Comparison of ENCODE assay signal across 10 cellular contexts in the genomic region with DNA sequence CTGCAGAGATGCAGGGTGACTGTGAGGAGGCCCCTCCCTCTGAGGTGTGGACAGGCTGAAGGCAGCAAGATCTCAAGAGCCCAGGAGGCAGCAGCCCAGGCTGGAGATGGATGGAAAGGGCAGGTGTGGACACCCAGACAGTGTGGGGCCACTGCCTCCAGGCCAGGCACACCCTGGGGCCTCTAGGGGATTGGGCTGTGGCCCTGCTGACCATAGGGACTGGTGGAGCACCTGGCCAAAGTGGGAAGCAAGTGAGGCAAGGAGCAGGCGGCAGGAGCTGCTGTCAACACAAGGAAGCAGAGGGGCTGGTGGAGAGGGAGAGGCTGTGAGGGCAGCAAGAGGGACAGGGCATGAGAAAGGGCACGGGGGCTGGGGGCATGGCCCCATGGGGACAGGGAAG. TPM values are rescaled to one million over a fixed set of nuclear protein-coding genes. Genes with fewer than 3 reads are reported as not detected.
DNase-seq lines count a peak whose midpoint lies in the region; ATAC-seq, FAIRE-seq and TF ChIP-seq lines count a peak whose summit lies in the region.
"Had no signal": no experiment of that assay in that cellular context is flagged by ENCODE, and none has a peak within 500 bp of the region (broad histone marks: within the 10 kb centered on the region; RNA-seq: fewer than 3 reads in every experiment).

No MANE protein-coding gene starts in this region.

- H3K4me1 ChIP-seq in keratinocyte (ENCODE audit: control insufficient read depth, extremely low read depth, insufficient read depth, low read length) = peaks cover 12% of the 10 kb centered on the region
- peaks cover 0 to 23% (median 18%) of the 10 kb centered on the region in 5 donors for H3K4me1 ChIP-seq in subcutaneous abdominal adipose tissue (ENCODE audit: control insufficient read depth in 5 of 5, insufficient read depth in 5 of 5, low read length in 5 of 5)

- peak overlapping the region; percentile 91 for H3K27ac Mint-ChIP-seq in activated CD4-positive, alpha-beta T cell treated with anti-CD3 and anti-CD28 coated beads, Interleukin-2, amount 10 ng/mL, durations not matched to agents 7 days and 5 days
- H3K27ac Mint-ChIP-seq in activated CD8-positive, alpha-beta T cell treated with anti-CD3 and anti-CD28 coated beads for 36 hours = peak overlapping the region; percentile 79

- no peak overlapping the region for H3K27ac ChIP-seq in keratinocyte (ENCODE audit: control insufficient read depth, insufficient read depth, low read length)
- no peak overlapping the region for H3K27ac ChIP-seq in subcutaneous abdominal adipose tissue (ENCODE audit: low read depth, low read length)

- no peak for DNase-seq in activated CD4-positive, alpha-beta T cell treated with anti-CD3 and anti-CD28 coated beads, Interleukin-2, amount 10 ng/mL, durations not matched to agents 7 days and 5 days
- DNase-seq in activated CD4-positive, alpha-beta T cell treated with anti-CD3 and anti-CD28 coated beads, Interleukin-2, amount 50 U/mL, for 4 hours = no peak
- DNase-seq in activated CD8-positive, alpha-beta T cell treated with anti-CD3 and anti-CD28 coated beads for 36 hours = no peak
- DNase-seq in keratinocyte (ENCODE audit: low read depth, low spot score) (no peak), GM12892 (ENCODE audit: insufficient read length) (no peak), D721Med (ENCODE audit: insufficient read length, low spot score) (no peak), LoVo (ENCODE audit: low spot score) (no peak)
- DNase-seq: left colon had no signal

- peaks cover 22% of the 10 kb centered on the region for H3K4me1 Mint-ChIP-seq in activated CD4-positive, alpha-beta T cell treated with anti-CD3 and anti-CD28 coated beads, Interleukin-2, amount 10 ng/mL, durations not matched to agents 7 days and 5 days
- H3K4me1 Mint-ChIP-seq in activated CD8-positive, alpha-beta T cell treated with anti-CD3 and anti-CD28 coated beads for 36 hours (ENCODE audit: low read depth) = peaks cover 31% of the 10 kb centered on the region

- peaks cover 11% of the 10 kb centered on the region for H3K27me3 Mint-ChIP-seq in activated CD4-positive, alpha-beta T cell treated with anti-CD3 and anti-CD28 coated beads, Interleukin-2, amount 10 ng/mL, durations not matched to agents 7 days and 5 days
- H3K27me3 Mint-ChIP-seq in activated CD8-positive, alpha-beta T cell treated with anti-CD3 and anti-CD28 coated beads for 36 hours = no peaks in the 10 kb centered on the region

- H3K79me2 ChIP-seq in keratinocyte (ENCODE audit: control insufficient read depth, insufficient read depth, low read length) = no peaks in the 10 kb centered on the region

- H3K9ac ChIP-seq in keratinocyte (ENCODE audit: control insufficient read depth, extremely low read depth, insufficient read depth, low read length) (no peak overlapping the region), subcutaneous abdominal adipose tissue (ENCODE audit: low read length in 5 of 5) (peak overlapping the region in 2 of 5 donors; percentile 26 to 28)

- H3K4me3 ChIP-seq in keratinocyte (ENCODE audit: control insufficient read depth in 2 of 3, extremely low read depth in 1 of 3, insufficient read depth in 2 of 3, low read depth in 1 of 3, low read length in 3 of 3) (no peak overlapping the region), subcutaneous abdominal adipose tissue (ENCODE audit: low read depth in 1 of 5, low read length in 5 of 5) (peak overlapping the region in 3 of 5 donors; percentile 39 to 56 (median 46))
- H3K4me3 ChIP-seq: K562 had no signal

- H3K4me2 ChIP-seq in keratinocyte (ENCODE audit: control insufficient read depth, extremely low read depth, insufficient read depth, low read depth, low read length) = peak overlapping the region; percentile 89

- peaks cover 12% of the 10 kb centered on the region for H3K9me3 Mint-ChIP-seq in activated CD4-positive, alpha-beta T cell treated with anti-CD3 and anti-CD28 coated beads, Interleukin-2, amount 10 ng/mL, durations not matched to agents 7 days and 5 days
- H3K9me3 Mint-ChIP-seq in activated CD8-positive, alpha-beta T cell treated with anti-CD3 and anti-CD28 coated beads for 36 hours = peaks cover 11% of the 10 kb centered on the region

- peaks cover 3% of the 10 kb centered on the region for H3K36me3 Mint-ChIP-seq in activated CD4-positive, alpha-beta T cell treated with anti-CD3 and anti-CD28 coated beads, Interleukin-2, amount 10 ng/mL, durations not matched to agents 7 days and 5 days (ENCODE audit: low read depth)
- peaks cover 5% of the 10 kb centered on the region for H3K36me3 Mint-ChIP-seq in activated CD8-positive, alpha-beta T cell treated with anti-CD3 and anti-CD28 coated beads for 36 hours (ENCODE audit: low read depth)

- intact Hi-C loops in activated CD8-positive, alpha-beta T cell treated with anti-CD3 and anti-CD28 coated beads for 36 hours (cut with micrococcal nuclease) = no loop called here

- H3K9me3 ChIP-seq in keratinocyte (ENCODE audit: control insufficient read depth, low read depth, low read length) (no peaks in the 10 kb centered on the region), subcutaneous abdominal adipose tissue (ENCODE audit: control insufficient read depth in 5 of 5, low read length in 5 of 5) (peaks cover 0 to 11% (median 4%) of the 10 kb centered on the region in 5 donors)

- H3K36me3 ChIP-seq in keratinocyte (ENCODE audit: control insufficient read depth in 2 of 2, extremely low read depth in 1 of 2, insufficient read depth in 2 of 2, low read length in 2 of 2) (no peaks in the 10 kb centered on the region), subcutaneous abdominal adipose tissue (ENCODE audit: control insufficient read depth in 5 of 5, insufficient read depth in 5 of 5, low read length in 5 of 5) (peaks cover 0 to 8% (median 2%) of the 10 kb centered on the region in 5 donors)

- no peak overlapping the region for H2AFZ ChIP-seq in keratinocyte (ENCODE audit: control insufficient read depth, low read length)

- H3K9me1 ChIP-seq in keratinocyte (ENCODE audit: control insufficient read depth, extremely low read depth, insufficient read depth, low read length) = no peaks in the 10 kb centered on the region

- ATAC-seq in activated CD8-positive, alpha-beta T cell treated with anti-CD3 and anti-CD28 coated beads for 36 hours = no peak
- ATAC-seq: K562 had no signal

- CTCF ChIA-PET in activated CD4-positive, alpha-beta T cell treated with anti-CD3 and anti-CD28 coated beads, Interleukin-2, amount 10 ng/mL, durations not matched to agents 7 days and 5 days (lab: Charles Lee) = interaction anchor here (1.0 kb wide), 1 partner anchor 13 kb away, joined by 3 read pairs; no protein-coding TSS in a partner anchor
- CTCF ChIA-PET in activated CD8-positive, alpha-beta T cell treated with anti-CD3 and anti-CD28 coated beads for 36 hours (lab: Charles Lee) = interaction anchor here (1.5 to 1.6 kb wide), 2 partner anchors 13 to 26 kb away, joined by 5 to 8 read pairs; no protein-coding TSS in a partner anchor

- no peak for TF ChIP-seq POLR2A in GM12892 (IDR thresholded peaks at IDR 0.05; ENCODE audit: low read depth, low read length)

- H3K27me3 ChIP-seq in keratinocyte (ENCODE audit: control insufficient read depth, extremely low read depth, insufficient read depth, low read length) (peaks cover 22% of the 10 kb centered on the region), subcutaneous abdominal adipose tissue (ENCODE audit: control insufficient read depth in 5 of 5, insufficient read depth in 4 of 5, low read length in 5 of 5) (no peaks in the 10 kb centered on the region)

- H3K4me3 Mint-ChIP-seq in activated CD4-positive, alpha-beta T cell treated with anti-CD3 and anti-CD28 coated beads, Interleukin-2, amount 10 ng/mL, durations not matched to agents 7 days and 5 days = no peak overlapping the region
- H3K4me3 Mint-ChIP-seq in activated CD8-positive, alpha-beta T cell treated with anti-CD3 and anti-CD28 coated beads for 36 hours = no peak overlapping the region

- FAIRE-seq in keratinocyte (lab: Jason Lieb, UNC) (no peak), GM12892 (lab: Jason Lieb, UNC) (no peak), D721Med (lab: Jason Lieb, UNC) (no peak)
- FAIRE-seq: K562 had no signal

- no peaks in the 10 kb centered on the region for H4K20me1 ChIP-seq in keratinocyte (ENCODE audit: control insufficient read depth, extremely low read depth, insufficient read depth, low read length)

- no peak for TF ChIP-seq CTCF in activated CD8-positive, alpha-beta T cell treated with anti-CD3 and anti-CD28 coated beads for 36 hours (IDR thresholded peaks at IDR 0.05)
- TF ChIP-seq CTCF in keratinocyte (optimal IDR thresholded peaks at IDR 0.05 in 1 of 3, IDR thresholded peaks at IDR 0.05 in 1 of 3, conservative IDR thresholded peaks at IDR 0.05 in 1 of 3; ENCODE audit: extremely low read depth in 1 of 3, insufficient read depth in 2 of 3, low read length in 3 of 3) (no peak), D721Med (IDR thresholded peaks at IDR 0.05; ENCODE audit: insufficient read depth, missing control alignments) (no peak)

- dilution Hi-C loops in keratinocyte (cut with MboI; ENCODE audit: extremely low pct_ligation_motif_present, low sequenced_read_pairs) = no loop called here

- POLR2A ChIA-PET in activated CD4-positive, alpha-beta T cell treated with anti-CD3 and anti-CD28 coated beads, Interleukin-2, amount 10 ng/mL, durations not matched to agents 7 days and 5 days (lab: Charles Lee) = no interaction called here
- POLR2A ChIA-PET in activated CD8-positive, alpha-beta T cell treated with anti-CD3 and anti-CD28 coated beads for 36 hours (lab: Charles Lee) = interaction anchor here (0.7 to 2.0 kb wide), 4 partner anchors 9 to 710 kb away, joined by 3 to 12 read pairs (median 4); partner anchors contain the start of genes PPP1R7 and SNED1

RNA-seq across cellular contexts. Expression of gene SNED1, which starts 10.8 kb away (rescaled TPM):
- 1 to 10 TPM; 6.1 to 8.6 TPM for total RNA-seq in activated CD4-positive, alpha-beta T cell treated with anti-CD3 and anti-CD28 coated beads, Interleukin-2, amount 10 ng/mL, durations not matched to agents 7 days and 5 days
- total RNA-seq in activated CD8-positive, alpha-beta T cell treated with anti-CD3 and anti-CD28 coated beads for 36 hours = 1 to 10 TPM; 1.4 to 1.8 TPM
- under 0.01 to 0.12 TPM (median 0.04 TPM) in 3 replicates for polyA plus RNA-seq in keratinocyte
- not detected for polyA plus RNA-seq in keratinocyte (2011; ENCODE audit: low read depth)
- 0.04 TPM in 1 of 2 replicates, not detected in the other for polyA plus RNA-seq in keratinocyte (2011; cell fraction: cytosol; rRNA removed)
- polyA plus RNA-seq in keratinocyte (2011; cell fraction: nucleus; rRNA removed) = 0.09 and 0.19 TPM in 2 replicates
- polyA plus RNA-seq in keratinocyte (2012; ENCODE audit: low replicate concordance) = 0.05 and 0.18 TPM in 2 replicates
- 0.43 TPM in 1 of 3 replicates, not detected in the others for polyA minus RNA-seq in keratinocyte
- not detected for polyA minus RNA-seq in keratinocyte (2011; cell fraction: cytosol; rRNA and poly(A)+ RNA removed)
- polyA minus RNA-seq in keratinocyte (2011; cell fraction: nucleus; rRNA and poly(A)+ RNA removed) = 0.42 and 0.85 TPM in 2 replicates
- 3.2 TPM for polyA plus RNA-seq in GM12892 (2012; ENCODE audit: missing spikeins)

Comparison
In these comparisons a context has a peak if more than half of its experiments do, and no peak if none do; other contexts are left out.
1. H3K4me3 ChIP-seq: peak in subcutaneous abdominal adipose tissue (3 of 5); none in keratinocyte (0 of 3).